9 cellular contexts compared by ENCODE assay signal in the genomic region with DNA sequence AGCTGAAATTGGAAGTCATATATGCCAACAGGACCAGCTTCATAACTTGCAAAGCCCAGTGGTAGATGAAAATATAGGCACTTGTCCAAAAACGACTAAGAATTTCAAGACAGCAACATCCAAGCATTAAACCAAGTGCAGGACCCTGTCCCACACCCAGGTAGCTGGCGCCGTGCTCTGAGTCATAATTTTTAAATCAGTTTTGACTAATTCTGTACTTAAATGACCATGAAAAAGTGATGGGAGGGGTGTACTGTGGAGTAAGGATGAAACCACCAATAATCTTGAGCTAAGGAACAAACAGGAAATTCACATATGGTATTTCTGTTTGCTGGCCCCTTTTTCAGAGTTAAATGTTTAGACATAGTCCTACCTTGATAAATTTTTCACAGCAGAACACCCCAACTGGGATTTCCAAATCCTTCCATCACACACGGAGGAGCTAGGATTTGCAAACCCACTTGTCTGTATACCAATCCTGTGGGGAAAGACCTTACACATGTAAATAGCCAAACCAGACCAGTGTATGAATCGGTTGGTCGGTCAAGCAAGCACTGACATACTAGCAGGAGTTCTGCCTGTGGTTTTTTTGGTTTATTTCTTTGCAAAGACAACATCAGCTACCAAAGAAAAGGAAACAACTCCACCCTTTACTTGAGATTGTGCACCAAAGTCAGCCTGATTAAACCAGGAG.
DNase-seq lines count a peak whose midpoint lies in the region; ATAC-seq and TF ChIP-seq lines count a peak whose summit lies in the region.
"Had no signal": no experiment of that assay in that cellular context is flagged by ENCODE, and none has a peak within 500 bp of the region (broad histone marks: within the 10 kb centered on the region; RNA-seq: fewer than 3 reads in every experiment).

No MANE protein-coding gene starts in this region.

- ATAC-seq in HG02571 (IDR thresholded peaks at IDR 0.05; ENCODE audit: unreplicated experiment) (peak; percentile 81), HG03558 (IDR thresholded peaks at IDR 0.05; ENCODE audit: extremely low read depth, unreplicated experiment) (peak; percentile 76)
- ATAC-seq in stimulated activated effector memory CD8-positive, alpha-beta T cell treated with anti-CD3 and anti-CD28 coated beads, Interleukin-12 subunit alpha, Interleukin-12 subunit beta, amount 100 ng/mL, for 72 hours: peak; percentile 95

- peak; percentile 7 for DNase-seq in activated T-cell treated with anti-CD3 and anti-CD28 coated beads, Interleukin-2, amount 50 U/mL, for 24 hours
- DNase-seq in activated T-cell treated with anti-CD3 and anti-CD28 coated beads, Interleukin-2, amount 50 U/mL, for 48 hours: no peak
- DNase-seq in stimulated activated effector memory CD8-positive, alpha-beta T cell treated with anti-CD3 and anti-CD28 coated beads, Interleukin-12 subunit alpha, Interleukin-12 subunit beta, amount 100 ng/mL, for 72 hours (ENCODE audit: low spot score in 2 of 2): no peak
- DNase-seq in RWPE1 (ENCODE audit: low spot score): no peak
- no peak for DNase-seq in GOT3 (lab: John Stamatoyannopoulos, UW)
- no peak for DNase-seq in midbrain (lab: John Stamatoyannopoulos, UW)
- DNase-seq: activated CD4-positive, CD25-positive, alpha-beta regulatory T cell had no signal

- CTCF ChIA-PET in RWPE1 (lab: Yijun Ruan, JAX): interaction anchor here (0.6 kb wide), 1 partner anchor 299 kb away, joined by 3 read pairs; no protein-coding TSS in a partner anchor

- POLR2A ChIA-PET in RWPE1 (lab: Yijun Ruan, JAX; ENCODE audit: low non-redundant PET): no interaction called here

- no peak for TF ChIP-seq CTCF in RWPE1 (conservative IDR thresholded peaks at IDR 0.05; ENCODE audit: low read depth)

- no peak overlapping the region for H3K4me3 Mint-ChIP-seq in activated T-cell treated with anti-CD3 and anti-CD28 coated beads, Interleukin-2, amount 50 U/mL, for 24 hours
- peak overlapping the region; percentile 9 for H3K4me3 Mint-ChIP-seq in stimulated activated effector memory CD8-positive, alpha-beta T cell treated with anti-CD3 and anti-CD28 coated beads, Interleukin-12 subunit alpha, Interleukin-12 subunit beta, amount 100 ng/mL, for 72 hours

- H3K27me3 Mint-ChIP-seq in activated T-cell treated with anti-CD3 and anti-CD28 coated beads, Interleukin-2, amount 50 U/mL, for 24 hours: no peaks in the 10 kb centered on the region

- H3K27ac ChIP-seq in RWPE1: no peak overlapping the region

- H3K9me3 Mint-ChIP-seq in activated T-cell treated with anti-CD3 and anti-CD28 coated beads, Interleukin-2, amount 50 U/mL, for 24 hours: peaks cover 2% of the 10 kb centered on the region
- H3K9me3 Mint-ChIP-seq in stimulated activated effector memory CD8-positive, alpha-beta T cell treated with anti-CD3 and anti-CD28 coated beads, Interleukin-12 subunit alpha, Interleukin-12 subunit beta, amount 100 ng/mL, for 72 hours: no peaks in the 10 kb centered on the region

- H3K36me3 Mint-ChIP-seq in activated T-cell treated with anti-CD3 and anti-CD28 coated beads, Interleukin-2, amount 50 U/mL, for 24 hours (ENCODE audit: low read depth): no peaks in the 10 kb centered on the region
- no peaks in the 10 kb centered on the region for H3K36me3 Mint-ChIP-seq in stimulated activated effector memory CD8-positive, alpha-beta T cell treated with anti-CD3 and anti-CD28 coated beads, Interleukin-12 subunit alpha, Interleukin-12 subunit beta, amount 100 ng/mL, for 72 hours

- H3K27ac Mint-ChIP-seq in activated T-cell treated with anti-CD3 and anti-CD28 coated beads, Interleukin-2, amount 50 U/mL, for 24 hours: no peak overlapping the region
- H3K27ac Mint-ChIP-seq in stimulated activated effector memory CD8-positive, alpha-beta T cell treated with anti-CD3 and anti-CD28 coated beads, Interleukin-12 subunit alpha, Interleukin-12 subunit beta, amount 100 ng/mL, for 72 hours: no peak overlapping the region

- H3K4me1 Mint-ChIP-seq in activated T-cell treated with anti-CD3 and anti-CD28 coated beads, Interleukin-2, amount 50 U/mL, for 24 hours (ENCODE audit: low read depth): peaks cover 39% of the 10 kb centered on the region
- peaks cover 70% of the 10 kb centered on the region for H3K4me1 Mint-ChIP-seq in stimulated activated effector memory CD8-positive, alpha-beta T cell treated with anti-CD3 and anti-CD28 coated beads, Interleukin-12 subunit alpha, Interleukin-12 subunit beta, amount 100 ng/mL, for 72 hours
